In the genomic region with DNA sequence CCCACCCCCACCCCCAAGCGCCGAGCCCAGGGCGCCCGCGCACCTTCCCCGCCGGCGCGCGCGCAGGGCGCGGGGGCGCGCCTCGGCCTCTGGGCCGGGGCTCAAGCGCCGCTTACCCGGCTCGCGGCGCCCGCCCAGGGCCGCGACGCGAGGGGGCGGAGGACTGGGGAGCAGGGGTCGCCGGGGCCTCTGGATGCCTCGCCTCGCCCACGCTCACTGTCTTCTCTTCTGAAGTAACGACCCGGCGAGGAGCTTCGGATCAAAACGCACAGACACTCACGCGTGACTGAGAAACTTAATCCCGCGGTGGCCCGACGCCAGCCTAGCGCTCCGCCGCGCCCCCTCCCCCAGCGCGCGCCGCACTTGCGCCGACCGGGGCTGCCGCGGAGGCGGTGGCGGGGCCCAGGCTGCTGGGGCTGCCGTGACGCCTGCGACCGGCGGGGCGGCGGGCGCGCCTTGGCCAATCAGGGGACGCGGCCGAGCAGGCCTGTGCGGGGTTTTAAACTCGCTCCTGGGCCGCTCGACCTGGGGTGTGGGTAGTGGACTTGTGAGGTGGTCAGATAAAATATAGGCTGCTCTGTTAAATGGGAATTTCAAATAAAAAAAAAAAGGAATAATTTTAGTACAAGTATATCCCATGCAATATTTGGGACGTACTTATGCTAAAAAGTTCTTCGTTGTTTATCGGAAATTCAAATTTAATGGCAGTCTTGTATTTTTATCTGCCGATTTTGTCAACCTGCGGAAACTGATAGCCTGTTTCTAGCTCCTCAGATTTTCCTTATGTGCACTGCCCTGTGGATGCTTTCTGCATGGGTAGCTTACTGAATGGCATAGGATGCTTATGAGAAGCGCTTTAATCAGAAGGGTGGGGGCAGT, we compare ENCODE assay signal across 1 cellular context.
TF ChIP-seq lines count a peak whose summit lies in the region.

A gene with protein sequence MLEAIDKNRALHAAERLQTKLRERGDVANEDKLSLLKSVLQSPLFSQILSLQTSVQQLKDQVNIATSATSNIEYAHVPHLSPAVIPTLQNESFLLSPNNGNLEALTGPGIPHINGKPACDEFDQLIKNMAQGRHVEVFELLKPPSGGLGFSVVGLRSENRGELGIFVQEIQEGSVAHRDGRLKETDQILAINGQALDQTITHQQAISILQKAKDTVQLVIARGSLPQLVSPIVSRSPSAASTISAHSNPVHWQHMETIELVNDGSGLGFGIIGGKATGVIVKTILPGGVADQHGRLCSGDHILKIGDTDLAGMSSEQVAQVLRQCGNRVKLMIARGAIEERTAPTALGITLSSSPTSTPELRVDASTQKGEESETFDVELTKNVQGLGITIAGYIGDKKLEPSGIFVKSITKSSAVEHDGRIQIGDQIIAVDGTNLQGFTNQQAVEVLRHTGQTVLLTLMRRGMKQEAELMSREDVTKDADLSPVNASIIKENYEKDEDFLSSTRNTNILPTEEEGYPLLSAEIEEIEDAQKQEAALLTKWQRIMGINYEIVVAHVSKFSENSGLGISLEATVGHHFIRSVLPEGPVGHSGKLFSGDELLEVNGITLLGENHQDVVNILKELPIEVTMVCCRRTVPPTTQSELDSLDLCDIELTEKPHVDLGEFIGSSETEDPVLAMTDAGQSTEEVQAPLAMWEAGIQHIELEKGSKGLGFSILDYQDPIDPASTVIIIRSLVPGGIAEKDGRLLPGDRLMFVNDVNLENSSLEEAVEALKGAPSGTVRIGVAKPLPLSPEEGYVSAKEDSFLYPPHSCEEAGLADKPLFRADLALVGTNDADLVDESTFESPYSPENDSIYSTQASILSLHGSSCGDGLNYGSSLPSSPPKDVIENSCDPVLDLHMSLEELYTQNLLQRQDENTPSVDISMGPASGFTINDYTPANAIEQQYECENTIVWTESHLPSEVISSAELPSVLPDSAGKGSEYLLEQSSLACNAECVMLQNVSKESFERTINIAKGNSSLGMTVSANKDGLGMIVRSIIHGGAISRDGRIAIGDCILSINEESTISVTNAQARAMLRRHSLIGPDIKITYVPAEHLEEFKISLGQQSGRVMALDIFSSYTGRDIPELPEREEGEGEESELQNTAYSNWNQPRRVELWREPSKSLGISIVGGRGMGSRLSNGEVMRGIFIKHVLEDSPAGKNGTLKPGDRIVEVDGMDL (N-terminal part only) (minus strand): TSS at position 409 of the 879 bp plus-strand sequence. CDS start 29,377 bp downstream, outside the sequence.

TF ChIP-seq in liver, 16 proteins besides CTCF, POLR2A, EP300 and RAD21 (continued from another document):
- no peak for TF ChIP-seq MAX (IDR thresholded peaks at IDR 0.05)
- TF ChIP-seq, protein P1, sequence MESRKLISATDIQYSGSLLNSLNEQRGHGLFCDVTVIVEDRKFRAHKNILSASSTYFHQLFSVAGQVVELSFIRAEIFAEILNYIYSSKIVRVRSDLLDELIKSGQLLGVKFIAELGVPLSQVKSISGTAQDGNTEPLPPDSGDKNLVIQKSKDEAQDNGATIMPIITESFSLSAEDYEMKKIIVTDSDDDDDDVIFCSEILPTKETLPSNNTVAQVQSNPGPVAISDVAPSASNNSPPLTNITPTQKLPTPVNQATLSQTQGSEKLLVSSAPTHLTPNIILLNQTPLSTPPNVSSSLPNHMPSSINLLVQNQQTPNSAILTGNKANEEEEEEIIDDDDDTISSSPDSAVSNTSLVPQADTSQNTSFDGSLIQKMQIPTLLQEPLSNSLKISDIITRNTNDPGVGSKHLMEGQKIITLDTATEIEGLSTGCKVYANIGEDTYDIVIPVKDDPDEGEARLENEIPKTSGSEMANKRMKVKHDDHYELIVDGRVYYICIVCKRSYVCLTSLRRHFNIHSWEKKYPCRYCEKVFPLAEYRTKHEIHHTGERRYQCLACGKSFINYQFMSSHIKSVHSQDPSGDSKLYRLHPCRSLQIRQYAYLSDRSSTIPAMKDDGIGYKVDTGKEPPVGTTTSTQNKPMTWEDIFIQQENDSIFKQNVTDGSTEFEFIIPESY (IDR thresholded peaks at IDR 0.05), result no peak
- no peak for TF ChIP-seq HNF4G (IDR thresholded peaks at IDR 0.05)
- no peak for TF ChIP-seq JUND (IDR thresholded peaks at IDR 0.05)
- TF ChIP-seq REST (IDR thresholded peaks at IDR 0.05), result no peak
TF ChIP-seq in liver: peak in this region for 0.
